In the genomic region with DNA sequence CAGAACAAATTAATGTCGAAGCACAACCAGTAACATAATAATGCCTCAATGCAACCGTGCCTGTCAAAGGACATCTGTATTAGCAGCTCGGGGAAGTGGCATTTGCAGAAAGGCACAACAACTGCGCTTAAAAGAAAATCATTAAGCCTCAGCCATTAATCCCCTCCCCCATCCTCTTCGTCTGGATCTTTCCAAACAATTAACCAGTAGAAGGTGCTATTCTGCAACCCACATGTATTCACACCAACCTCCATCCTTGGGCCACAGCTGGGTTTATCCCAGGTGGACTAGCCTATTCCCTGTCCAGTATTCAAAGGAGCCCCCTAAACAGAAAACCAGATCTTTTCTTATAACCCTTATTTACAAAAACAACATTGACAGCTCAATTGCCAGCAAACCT, we compare ENCODE assay signal across 9 cellular contexts. TPM values are rescaled to one million over a fixed set of nuclear protein-coding genes. Genes with fewer than 3 reads are reported as not detected.
DNase-seq lines count a peak whose midpoint lies in the region; ATAC-seq and TF ChIP-seq lines count a peak whose summit lies in the region.
"Had no signal": no experiment of that assay in that cellular context is flagged by ENCODE, and none has a peak within 500 bp of the region (broad histone marks: within the 10 kb centered on the region; RNA-seq: fewer than 3 reads in every experiment).

No MANE protein-coding gene starts in this region.

- in situ Hi-C loops in mammary epithelial cell (cut with MboI; ENCODE audit: low sequenced_read_pairs in 2 of 2): no loop called here

- peaks cover 64% of the 10 kb centered on the region for H3K79me2 ChIP-seq in mammary epithelial cell (ENCODE audit: insufficient read depth, low read length)

- no TSS peak for BruUV-seq in mammary epithelial cell (replicated peaks; lab: Mats Ljungman, UMichigan)

- H3K4me1 ChIP-seq in mammary epithelial cell (ENCODE audit: insufficient read depth, low read length): peaks cover 37% of the 10 kb centered on the region
- H3K4me1 ChIP-seq in naive thymus-derived CD4-positive, alpha-beta T cell (ENCODE audit: control insufficient read depth in 2 of 2, insufficient read depth in 2 of 2, low read length in 2 of 2): peaks cover 10 to 15% of the 10 kb centered on the region in 2 donors

- H3K27ac ChIP-seq in mammary epithelial cell (ENCODE audit: insufficient read depth, low read depth, low read length): no peak overlapping the region
- H3K27ac ChIP-seq in naive thymus-derived CD4-positive, alpha-beta T cell (ENCODE audit: low read depth, low read length): no peak overlapping the region

- ATAC-seq in naive thymus-derived CD4-positive, alpha-beta T cell: no peak

- no peaks in the 10 kb centered on the region for H3K36me3 Mint-ChIP-seq in HFFc6 (ENCODE audit: low read depth)
- H3K36me3 Mint-ChIP-seq in naive thymus-derived CD4-positive, alpha-beta T cell: no peaks in the 10 kb centered on the region

- H3K27me3 ChIP-seq in mammary epithelial cell (ENCODE audit: insufficient read depth, low read length): no peaks in the 10 kb centered on the region
- no peaks in the 10 kb centered on the region for H3K27me3 ChIP-seq in naive thymus-derived CD4-positive, alpha-beta T cell (ENCODE audit: control insufficient read depth in 2 of 2, insufficient read depth in 2 of 2, low read length in 2 of 2)

- CTCF ChIA-PET in mammary epithelial cell (lab: Charles Lee; ENCODE audit: low non-redundant PET): no interaction called here
- CTCF ChIA-PET in naive thymus-derived CD4-positive, alpha-beta T cell (lab: Charles Lee): interaction anchor here (1.7 kb wide), 1 partner anchor 34 kb away, joined by 8 read pairs; no protein-coding TSS in a partner anchor

- no peaks in the 10 kb centered on the region for H3K9me3 Mint-ChIP-seq in HFFc6
- peaks cover 0 to 3% (median 0%) of the 10 kb centered on the region in 11 donors for H3K9me3 Mint-ChIP-seq in naive thymus-derived CD4-positive, alpha-beta T cell

- peak overlapping the region; percentile 97 for H3K4me2 ChIP-seq in mammary epithelial cell (ENCODE audit: insufficient read depth, low read depth, low read length)

- TF ChIP-seq CTCF in HFFc6 (IDR thresholded peaks at IDR 0.05) (peak; percentile 13; the same call in 1 of the 2 replicates), mammary epithelial cell (conservative IDR thresholded peaks at IDR 0.05 in 1 of 2, IDR thresholded peaks at IDR 0.05 in 1 of 2; ENCODE audit: extremely low read depth in 1 of 2, insufficient read depth in 1 of 2, low read depth in 1 of 2, low read length in 2 of 2) (peak; percentile 22 to 54)

- H3K27me3 Mint-ChIP-seq in HFFc6 (ENCODE audit: insufficient read depth): peaks cover 3% of the 10 kb centered on the region; the same call in 1 of the 2 replicates
- H3K27me3 Mint-ChIP-seq in naive thymus-derived CD4-positive, alpha-beta T cell: peaks cover 0 to 6% (median 0%) of the 10 kb centered on the region in 5 donors

- no peak overlapping the region for H2AFZ ChIP-seq in mammary epithelial cell (ENCODE audit: low read depth, low read length)

- no peaks in the 10 kb centered on the region for H3K36me3 ChIP-seq in mammary epithelial cell (ENCODE audit: insufficient read depth, low read length)
- H3K36me3 ChIP-seq in naive thymus-derived CD4-positive, alpha-beta T cell (ENCODE audit: control insufficient read depth in 2 of 3, insufficient read depth in 3 of 3, low read length in 3 of 3): peaks cover 0 to 4% (median 0%) of the 10 kb centered on the region in 3 experiments

- 34% methylated on average over 5 of the region's 5 CpGs for WGBS in mammary epithelial cell (ENCODE audit: low coverage, missing lambda C conversion rate)

- H4K20me1 ChIP-seq in mammary epithelial cell (ENCODE audit: insufficient read depth, low read length): no peaks in the 10 kb centered on the region

- no peaks in the 10 kb centered on the region for H3K9me3 ChIP-seq in mammary epithelial cell (replicated peaks; ENCODE audit: insufficient read depth, low read length)
- no peaks in the 10 kb centered on the region for H3K9me3 ChIP-seq in naive thymus-derived CD4-positive, alpha-beta T cell (ENCODE audit: control insufficient read depth in 2 of 3, low read length in 3 of 3)

- POLR2A ChIA-PET in naive thymus-derived CD4-positive, alpha-beta T cell (lab: Charles Lee): interaction anchor here (0.8 to 1.3 kb wide), 4 partner anchors 10 to 289 kb away, joined by 3 to 6 read pairs (median 4); no protein-coding TSS in a partner anchor

- H3K9ac ChIP-seq in mammary epithelial cell (ENCODE audit: insufficient read depth, low read length): no peak overlapping the region

- intact Hi-C loops in mammary epithelial cell (cut with micrococcal nuclease): loop anchor here (1.0 kb wide), 1 partner anchor 34 kb away; no protein-coding TSS in a partner anchor
- intact Hi-C loops in naive thymus-derived CD4-positive, alpha-beta T cell (cut with micrococcal nuclease): loop anchor here in 1 of 2 donors (5.0 to 10.0 kb wide), 2 partner anchors 113 to 1040 kb away; partner anchors contain the start of gene VAMP3

- peak; percentile 24 for DNase-seq in COLO668 (lab: John Stamatoyannopoulos, UW; ENCODE audit: unreplicated experiment)
- DNase-seq in HFFc6: no peak
- DNase-seq in mammary epithelial cell: peak; percentile 29
- peak in 2 of 9 donors; percentile 5 to 8 for DNase-seq in naive thymus-derived CD4-positive, alpha-beta T cell
- no peak for DNase-seq in activated gamma-delta T cell treated with Interleukin-2 at 50 U/mL for 16 hours
- DNase-seq in T-helper 1 cell: no peak
- no peak for DNase-seq in stimulated activated CD8-positive, alpha-beta memory T cell treated with anti-CD3 and anti-CD28 coated beads, Interleukin-4, amount 100 ng/mL, for 48 hours
- no peak for DNase-seq in mucosa of gallbladder (ENCODE audit: low spot score)
- DNase-seq: NCI-H446 treated with DMSO at 0.1 percent for 48 hours had no signal

- H3K4me1 Mint-ChIP-seq in HFFc6 (ENCODE audit: low read depth): peaks cover 54% of the 10 kb centered on the region
- peaks cover 26 to 59% (median 48%) of the 10 kb centered on the region in 7 donors for H3K4me1 Mint-ChIP-seq in naive thymus-derived CD4-positive, alpha-beta T cell

- H3K27ac Mint-ChIP-seq in HFFc6: no peak overlapping the region
- H3K27ac Mint-ChIP-seq in naive thymus-derived CD4-positive, alpha-beta T cell: peak overlapping the region in 5 of 9 donors; percentile 15 to 96 (median 87)

- dilution Hi-C loops in mammary epithelial cell (cut with HindIII; ENCODE audit: low sequenced_read_pairs): no loop called here

- no peak overlapping the region for H3K4me3 Mint-ChIP-seq in HFFc6
- peak overlapping the region in 9 of 10 donors; percentile 60 to 97 (median 86) for H3K4me3 Mint-ChIP-seq in naive thymus-derived CD4-positive, alpha-beta T cell

- no peak overlapping the region for H3K4me3 ChIP-seq in mammary epithelial cell (replicated peaks in 1 of 3; ENCODE audit: insufficient read depth in 1 of 3, low read depth in 2 of 3, low read length in 3 of 3)
- no peak overlapping the region for H3K4me3 ChIP-seq in naive thymus-derived CD4-positive, alpha-beta T cell (ENCODE audit: low read length)

RNA-seq across cellular contexts. Expression of gene RERE, which starts 2.6 kb away (rescaled TPM):
- 10 to 100 TPM; 36.5 to 41.6 (median 37.5) TPM for total RNA-seq in HFFc6 (2021; fragmentation: NEBNext Ultra II Directional; extraction: Animal tissue kit (Norgen Biotek cat#: 25700))
- total RNA-seq in mammary epithelial cell (10 to 100 TPM; 20.7 to 48.4 TPM), mucosa of gallbladder (134 TPM)
- polyA plus RNA-seq in mammary epithelial cell: 2.1 TPM
- 116 TPM for polyA minus RNA-seq in mammary epithelial cell
- 100 to 1,000 TPM in 4 of 5 experiments, 10 to 100 TPM in 1; 75.6 to 114 (median 107) TPM for total RNA-seq in naive thymus-derived CD4-positive, alpha-beta T cell
- polyA plus RNA-seq in naive thymus-derived CD4-positive, alpha-beta T cell: 1 to 10 TPM; 7.3 to 9.1 TPM

Comparison
In these comparisons a context has a peak if more than half of its experiments do, and no peak if none do; other contexts are left out.
1. DNase-seq: peak in COLO668 (single experiment) and mammary epithelial cell (single experiment); none in HFFc6 (single experiment), activated gamma-delta T cell treated with Interleukin-2 at 50 U/mL for 16 hours (single experiment), T-helper 1 cell (0 of 5), stimulated activated CD8-positive, alpha-beta memory T cell treated with anti-CD3 and anti-CD28 coated beads, Interleukin-4, amount 100 ng/mL, for 48 hours (single experiment) and mucosa of gallbladder (single experiment).